In genomic region chr17:64520359-64520758, GRCh38 we compare ENCODE assay signal across 26 cellular contexts.
"Had no signal": no experiment of that assay in that cellular context is flagged by ENCODE, and none has a peak within 500 bp of the region (broad histone marks: within the 10 kb centered on the region; RNA-seq: fewer than 3 reads in every experiment).

No MANE protein-coding gene starts in this region.

- H3K9ac ChIP-seq: neural progenitor cell, parathyroid adenoma had no signal

- DNase-seq: islet precursor cell; left ventricle myocardium inferior; mesendoderm; naive B cell; natural killer cell; nephron progenitor cell; occipital lobe; right lobe of liver; stimulated activated CD4-positive, alpha-beta T cell treated with anti-CD3 and anti-CD28 coated beads, Interleukin-12 subunit alpha, Interleukin-12 subunit beta, amount 100 ng/mL, for 4 hours; stimulated activated CD4-positive, alpha-beta T cell treated with anti-CD3 and anti-CD28 coated beads, Interleukin-15, amount 100 ng/mL, for 24 hours; stimulated activated CD4-positive, alpha-beta T cell treated with anti-CD3 and anti-CD28 coated beads, Interleukin-2, amount 100 ng/mL, for 24 hours; stimulated activated CD4-positive, alpha-beta T cell treated with anti-CD3 and anti-CD28 coated beads, Interleukin-4, amount 100 ng/mL, for 1 hour; stimulated activated naive B cell treated with anti-CD40 and anti-IgM and Interleukin-4, amounts not matched to agents 10 μg/mL and 1 μg/mL and 100 μg/mL, for 72 hours; stimulated activated naive CD8-positive, alpha-beta T cell treated with anti-CD3 and anti-CD28 coated beads, Interleukin-15, Interleukin-2, amounts not matched to agents 100 U/mL and 50 U/mL, for 24 hours; stomach; testis; transverse colon; upper lobe of left lung had no signal

- H3K27ac ChIP-seq: left ventricle myocardium inferior, neural progenitor cell, neutrophil, parathyroid adenoma, right atrium auricular region, right lobe of liver, skin epidermis, stomach, testis, thyroid gland, transverse colon, upper lobe of left lung, vagina had no signal

- H2AFZ ChIP-seq: neural progenitor cell, parathyroid adenoma had no signal

- H3K9me3 ChIP-seq: left ventricle myocardium inferior, neutrophil, right atrium auricular region, right lobe of liver, stomach, testis, thyroid gland, transverse colon, upper lobe of left lung, vagina had no signal

- ATAC-seq: natural killer cell; right lobe of liver; stimulated activated naive B cell treated with anti-CD40 and anti-IgM and Interleukin-4, amounts not matched to agents 10 μg/mL and 1 μg/mL and 100 μg/mL, for 72 hours; stimulated activated naive CD8-positive, alpha-beta T cell treated with anti-CD3 and anti-CD28 coated beads, Interleukin-15, Interleukin-2, amounts not matched to agents 100 U/mL and 50 U/mL, for 24 hours had no signal

- H3K4me2 ChIP-seq: neural progenitor cell had no signal

- H3K4me1 ChIP-seq: neural progenitor cell, parathyroid adenoma, right atrium auricular region, right lobe of liver, testis, transverse colon, upper lobe of left lung, vagina had no signal

- H3K27me3 ChIP-seq: neural progenitor cell, neutrophil, right atrium auricular region, right lobe of liver, stomach, testis, thyroid gland, transverse colon, upper lobe of left lung, vagina had no signal

- H3K4me3 ChIP-seq: left ventricle myocardium inferior, lung, neural progenitor cell, right atrium auricular region, right lobe of liver, skin epidermis, stomach, testis, thyroid gland, transverse colon, upper lobe of left lung, vagina had no signal
